Comparison of ENCODE assay signal across 21 cellular contexts in genomic region chr5:60810036-60810435, GRCh38.
"Had no signal": no experiment of that assay in that cellular context is flagged by ENCODE, and none has a peak within 500 bp of the region (broad histone marks: within the 10 kb centered on the region; RNA-seq: fewer than 3 reads in every experiment).

No MANE protein-coding gene starts in this region.

- H3K27me3 ChIP-seq: cardiac muscle cell, heart right ventricle, pancreas, right atrium auricular region, thyroid gland had no signal

- H3K36me3 ChIP-seq: cardiac muscle cell, heart right ventricle, pancreas, right atrium auricular region, thyroid gland had no signal

- H3K27ac Mint-ChIP-seq: activated CD4-positive, alpha-beta memory T cell treated with anti-CD3 and anti-CD28 coated beads for 36 hours; activated naive CD4-positive, alpha-beta T cell treated with anti-CD3 and anti-CD28 coated beads for 36 hours; activated naive CD8-positive, alpha-beta T cell treated with anti-CD3 and anti-CD28 coated beads, Interleukin-2, amount 10 ng/mL, durations not matched to agents 7 days and 5 days; memory B cell; nephron progenitor cell; stimulated activated naive CD8-positive, alpha-beta T cell treated with anti-CD3 and anti-CD28 coated beads, Interleukin-15, Interleukin-2, amounts not matched to agents 100 ng/mL and 50 ng/mL, for 24 hours had no signal

- H3K9me3 Mint-ChIP-seq: activated CD4-positive, alpha-beta memory T cell treated with anti-CD3 and anti-CD28 coated beads for 36 hours; activated naive CD4-positive, alpha-beta T cell treated with anti-CD3 and anti-CD28 coated beads for 36 hours; activated naive CD8-positive, alpha-beta T cell treated with anti-CD3 and anti-CD28 coated beads, Interleukin-2, amount 10 ng/mL, durations not matched to agents 7 days and 5 days; stimulated activated naive CD8-positive, alpha-beta T cell treated with anti-CD3 and anti-CD28 coated beads, Interleukin-15, Interleukin-2, amounts not matched to agents 100 ng/mL and 50 ng/mL, for 24 hours had no signal

- ATAC-seq: heart right ventricle, left cardiac atrium, mucosa of descending colon, psoas muscle had no signal

- H3K4me1 ChIP-seq: heart right ventricle, psoas muscle, right atrium auricular region had no signal

- H3K4me3 ChIP-seq: cardiac muscle cell, heart right ventricle, mucosa of descending colon, pancreas, psoas muscle, right atrium auricular region, thyroid gland had no signal

- H3K27ac ChIP-seq: cardiac muscle cell, heart right ventricle, pancreas, psoas muscle, right atrium auricular region, thyroid gland had no signal

- H3K36me3 Mint-ChIP-seq: activated CD4-positive, alpha-beta memory T cell treated with anti-CD3 and anti-CD28 coated beads for 36 hours; activated naive CD8-positive, alpha-beta T cell treated with anti-CD3 and anti-CD28 coated beads, Interleukin-2, amount 10 ng/mL, durations not matched to agents 7 days and 5 days; memory B cell had no signal

- H3K4me1 Mint-ChIP-seq: activated naive CD8-positive, alpha-beta T cell treated with anti-CD3 and anti-CD28 coated beads, Interleukin-2, amount 10 ng/mL, durations not matched to agents 7 days and 5 days; memory B cell; nephron progenitor cell had no signal

- H3K9me3 ChIP-seq: heart right ventricle, mucosa of descending colon, pancreas, psoas muscle, right atrium auricular region, thyroid gland had no signal

- H3K4me3 Mint-ChIP-seq: activated CD4-positive, alpha-beta memory T cell treated with anti-CD3 and anti-CD28 coated beads for 36 hours; activated naive CD4-positive, alpha-beta T cell treated with anti-CD3 and anti-CD28 coated beads for 36 hours; activated naive CD8-positive, alpha-beta T cell treated with anti-CD3 and anti-CD28 coated beads, Interleukin-2, amount 10 ng/mL, durations not matched to agents 7 days and 5 days; memory B cell; nephron progenitor cell; stimulated activated naive CD8-positive, alpha-beta T cell treated with anti-CD3 and anti-CD28 coated beads, Interleukin-15, Interleukin-2, amounts not matched to agents 100 ng/mL and 50 ng/mL, for 24 hours had no signal

- DNase-seq: activated CD4-positive, alpha-beta memory T cell treated with anti-CD3 and anti-CD28 coated beads for 36 hours; activated CD4-positive, alpha-beta T cell treated with anti-CD3 and anti-CD28 coated beads for 48 hours; activated effector memory CD4-positive, alpha-beta T cell treated with Interleukin-2 at 50 U/mL for 16 hours; activated naive CD4-positive, alpha-beta T cell treated with anti-CD3 and anti-CD28 coated beads for 36 hours; activated naive CD8-positive, alpha-beta T cell treated with anti-CD3 and anti-CD28 coated beads, Interleukin-2, amount 10 ng/mL, durations not matched to agents 7 days and 5 days; activated T-cell treated with anti-CD3 and anti-CD28 coated beads, Interleukin-2, amount 50 U/mL, for 48 hours; amygdala; heart right ventricle; left cardiac atrium; mucosa of descending colon; nephron progenitor cell; pancreas; psoas muscle; stimulated activated CD4-positive, alpha-beta T cell treated with anti-CD3 and anti-CD28 coated beads, Interleukin-12 subunit alpha, Interleukin-12 subunit beta, amount 100 ng/mL, for 4 hours; stimulated activated CD4-positive, alpha-beta T cell treated with anti-CD3 and anti-CD28 coated beads, Interleukin-4, amount 100 ng/mL, for 4 hours; substantia nigra; thyroid gland had no signal
